Comparison of ENCODE assay signal across 1 cellular context in the genomic region with DNA sequence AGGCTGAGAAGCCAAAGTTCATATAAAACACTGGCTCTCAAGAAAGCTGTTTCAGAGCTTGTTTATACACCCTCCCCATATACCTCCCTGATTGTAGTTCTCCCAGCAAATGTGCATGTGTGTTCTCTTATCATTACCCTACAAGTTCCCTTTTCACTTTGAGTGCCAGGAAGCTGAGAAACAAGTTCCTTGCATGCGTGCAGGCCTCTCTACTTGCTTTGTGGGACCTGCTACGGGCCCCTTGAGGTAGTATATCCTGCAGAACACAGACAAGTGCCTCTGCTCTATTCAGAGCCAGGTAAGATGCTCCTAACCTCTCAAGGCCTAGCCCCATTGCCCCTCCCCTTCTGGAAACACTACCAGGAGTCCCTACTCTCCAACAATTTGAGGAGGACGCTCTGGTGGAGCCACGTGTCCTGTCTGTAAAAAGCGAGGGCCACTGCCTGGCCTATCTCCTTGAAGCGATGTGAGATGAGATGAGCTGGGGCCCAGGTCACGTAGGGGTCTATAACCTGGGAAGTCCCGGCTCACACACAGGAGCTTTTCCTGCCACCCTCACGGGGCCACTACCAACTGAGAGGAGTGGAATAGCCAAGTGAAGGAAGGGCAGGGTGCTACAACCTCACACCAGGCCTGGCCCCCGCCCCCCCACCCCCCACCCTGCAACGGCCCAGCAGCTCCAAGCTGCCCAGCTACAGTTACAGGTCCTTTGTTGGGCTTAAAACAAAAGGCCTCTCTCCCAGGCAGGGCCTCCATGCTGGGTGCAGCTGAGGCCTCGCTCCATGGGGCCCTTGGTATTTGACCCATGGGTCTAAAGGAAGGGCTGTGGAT.
TF ChIP-seq lines count a peak whose summit lies in the region.

No MANE protein-coding gene starts in this region.

TF ChIP-seq in GM12878, 131 proteins besides CTCF, POLR2A, EP300 and RAD21 (continues in another document):
- TF ChIP-seq NFIC (IDR thresholded peaks at IDR 0.05; ENCODE audit: low read depth, low read length), result no peak
- no peak for TF ChIP-seq CUX1 (IDR thresholded peaks at IDR 0.05; ENCODE audit: insufficient replicate concordance, low read depth, low read length)
- no peak for TF ChIP-seq RELA (IDR thresholded peaks at IDR 0.05; ENCODE audit: borderline replicate concordance, partially characterized antibody)
- TF ChIP-seq BCL11A (IDR thresholded peaks at IDR 0.05; ENCODE audit: low read depth, low read length), result no peak
- TF ChIP-seq HDAC2 (IDR thresholded peaks at IDR 0.05), result no peak
- TF ChIP-seq, protein P1, sequence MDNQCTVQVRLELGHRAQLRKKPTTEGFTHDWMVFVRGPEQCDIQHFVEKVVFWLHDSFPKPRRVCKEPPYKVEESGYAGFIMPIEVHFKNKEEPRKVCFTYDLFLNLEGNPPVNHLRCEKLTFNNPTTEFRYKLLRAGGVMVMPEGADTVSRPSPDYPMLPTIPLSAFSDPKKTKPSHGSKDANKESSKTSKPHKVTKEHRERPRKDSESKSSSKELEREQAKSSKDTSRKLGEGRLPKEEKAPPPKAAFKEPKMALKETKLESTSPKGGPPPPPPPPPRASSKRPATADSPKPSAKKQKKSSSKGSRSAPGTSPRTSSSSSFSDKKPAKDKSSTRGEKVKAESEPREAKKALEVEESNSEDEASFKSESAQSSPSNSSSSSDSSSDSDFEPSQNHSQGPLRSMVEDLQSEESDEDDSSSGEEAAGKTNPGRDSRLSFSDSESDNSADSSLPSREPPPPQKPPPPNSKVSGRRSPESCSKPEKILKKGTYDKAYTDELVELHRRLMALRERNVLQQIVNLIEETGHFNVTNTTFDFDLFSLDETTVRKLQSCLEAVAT (IDR thresholded peaks at IDR 0.05), result no peak
- TF ChIP-seq, protein P2, sequence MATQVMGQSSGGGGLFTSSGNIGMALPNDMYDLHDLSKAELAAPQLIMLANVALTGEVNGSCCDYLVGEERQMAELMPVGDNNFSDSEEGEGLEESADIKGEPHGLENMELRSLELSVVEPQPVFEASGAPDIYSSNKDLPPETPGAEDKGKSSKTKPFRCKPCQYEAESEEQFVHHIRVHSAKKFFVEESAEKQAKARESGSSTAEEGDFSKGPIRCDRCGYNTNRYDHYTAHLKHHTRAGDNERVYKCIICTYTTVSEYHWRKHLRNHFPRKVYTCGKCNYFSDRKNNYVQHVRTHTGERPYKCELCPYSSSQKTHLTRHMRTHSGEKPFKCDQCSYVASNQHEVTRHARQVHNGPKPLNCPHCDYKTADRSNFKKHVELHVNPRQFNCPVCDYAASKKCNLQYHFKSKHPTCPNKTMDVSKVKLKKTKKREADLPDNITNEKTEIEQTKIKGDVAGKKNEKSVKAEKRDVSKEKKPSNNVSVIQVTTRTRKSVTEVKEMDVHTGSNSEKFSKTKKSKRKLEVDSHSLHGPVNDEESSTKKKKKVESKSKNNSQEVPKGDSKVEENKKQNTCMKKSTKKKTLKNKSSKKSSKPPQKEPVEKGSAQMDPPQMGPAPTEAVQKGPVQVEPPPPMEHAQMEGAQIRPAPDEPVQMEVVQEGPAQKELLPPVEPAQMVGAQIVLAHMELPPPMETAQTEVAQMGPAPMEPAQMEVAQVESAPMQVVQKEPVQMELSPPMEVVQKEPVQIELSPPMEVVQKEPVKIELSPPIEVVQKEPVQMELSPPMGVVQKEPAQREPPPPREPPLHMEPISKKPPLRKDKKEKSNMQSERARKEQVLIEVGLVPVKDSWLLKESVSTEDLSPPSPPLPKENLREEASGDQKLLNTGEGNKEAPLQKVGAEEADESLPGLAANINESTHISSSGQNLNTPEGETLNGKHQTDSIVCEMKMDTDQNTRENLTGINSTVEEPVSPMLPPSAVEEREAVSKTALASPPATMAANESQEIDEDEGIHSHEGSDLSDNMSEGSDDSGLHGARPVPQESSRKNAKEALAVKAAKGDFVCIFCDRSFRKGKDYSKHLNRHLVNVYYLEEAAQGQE (IDR thresholded peaks at IDR 0.05; ENCODE audit: low read depth, low read length), result no peak
- no peak for TF ChIP-seq MAX (IDR thresholded peaks at IDR 0.05; ENCODE audit: low read depth, low read length)
- no peak for TF ChIP-seq CHD1 (IDR thresholded peaks at IDR 0.05; ENCODE audit: low read depth, low read length)
- no peak for TF ChIP-seq ZNF592 (IDR thresholded peaks at IDR 0.05)
- TF ChIP-seq EED (IDR thresholded peaks at IDR 0.05; ENCODE audit: low read depth), result no peak
- TF ChIP-seq MTA2 (IDR thresholded peaks at IDR 0.05; ENCODE audit: low read depth), result 0 out of 2 replicates have a peak, but pooled peaks have one; percentile 13
- TF ChIP-seq IRF3 (IDR thresholded peaks at IDR 0.05), result no peak
- TF ChIP-seq YBX1 (IDR thresholded peaks at IDR 0.05), result no peak
- TF ChIP-seq EZH2 (IDR thresholded peaks at IDR 0.05; ENCODE audit: borderline replicate concordance, control insufficient read depth, low read depth, low read length), result no peak
- no peak for TF ChIP-seq ZNF24 (IDR thresholded peaks at IDR 0.05)
- TF ChIP-seq NFXL1 (IDR thresholded peaks at IDR 0.05; ENCODE audit: borderline replicate concordance), result no peak
- peak; percentile 85 for TF ChIP-seq ZNF687 (IDR thresholded peaks at IDR 0.05)
- TF ChIP-seq FOXM1 (IDR thresholded peaks at IDR 0.05; ENCODE audit: low read depth, low read length), result no peak
- peak; percentile 76 for TF ChIP-seq NR2F1 (conservative IDR thresholded peaks at IDR 0.05)
- TF ChIP-seq NBN (IDR thresholded peaks at IDR 0.05), result no peak
- no peak for TF ChIP-seq EGR1 (IDR thresholded peaks at IDR 0.05; ENCODE audit: borderline replicate concordance in 1 of 2, low read depth in 2 of 2, low read length in 2 of 2)
- no peak for TF ChIP-seq SREBF2 (IDR thresholded peaks at IDR 0.05; ENCODE audit: low read length)
- TF ChIP-seq USF1 (IDR thresholded peaks at IDR 0.05; ENCODE audit: borderline replicate concordance, extremely low read length, insufficient read depth, low read depth, low read length), result no peak
- no peak for TF ChIP-seq ZSCAN29 (IDR thresholded peaks at IDR 0.05)
- TF ChIP-seq, protein P3, sequence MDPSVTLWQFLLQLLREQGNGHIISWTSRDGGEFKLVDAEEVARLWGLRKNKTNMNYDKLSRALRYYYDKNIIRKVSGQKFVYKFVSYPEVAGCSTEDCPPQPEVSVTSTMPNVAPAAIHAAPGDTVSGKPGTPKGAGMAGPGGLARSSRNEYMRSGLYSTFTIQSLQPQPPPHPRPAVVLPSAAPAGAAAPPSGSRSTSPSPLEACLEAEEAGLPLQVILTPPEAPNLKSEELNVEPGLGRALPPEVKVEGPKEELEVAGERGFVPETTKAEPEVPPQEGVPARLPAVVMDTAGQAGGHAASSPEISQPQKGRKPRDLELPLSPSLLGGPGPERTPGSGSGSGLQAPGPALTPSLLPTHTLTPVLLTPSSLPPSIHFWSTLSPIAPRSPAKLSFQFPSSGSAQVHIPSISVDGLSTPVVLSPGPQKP (IDR thresholded peaks at IDR 0.05; ENCODE audit: low read depth, low read length), result no peak
- TF ChIP-seq MEF2B (IDR thresholded peaks at IDR 0.05; ENCODE audit: partially characterized antibody, poor library complexity, severe bottlenecking), result no peak
- no peak for TF ChIP-seq SIN3A (IDR thresholded peaks at IDR 0.05; ENCODE audit: low read depth, low read length)
- no peak for TF ChIP-seq TCF3 (IDR thresholded peaks at IDR 0.05; ENCODE audit: borderline replicate concordance, insufficient read depth, low read depth, low read length)
